1 cellular context compared by ENCODE assay signal in the genomic region with DNA sequence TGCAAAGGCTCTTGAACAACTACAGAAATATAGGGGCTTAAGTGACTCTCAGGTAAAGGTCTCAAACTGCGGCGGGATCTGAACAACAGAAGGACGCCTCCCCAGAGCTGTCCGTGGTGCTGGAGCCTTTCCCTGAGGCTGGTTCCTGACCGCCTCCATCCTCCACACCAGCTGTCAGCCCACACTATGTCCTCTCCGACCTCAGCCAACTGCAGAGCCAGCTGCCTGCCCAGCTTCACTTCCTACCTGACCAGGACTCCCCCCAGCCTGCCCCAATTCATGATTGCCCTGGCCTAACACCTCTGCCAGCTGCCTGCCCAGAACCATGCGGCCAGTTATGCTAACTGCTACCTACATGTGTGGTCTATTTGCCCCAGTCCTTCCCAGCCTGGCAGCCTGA.
TF ChIP-seq lines count a peak whose summit lies in the region.

No MANE protein-coding gene starts in this region.

TF ChIP-seq in H1, 55 proteins besides CTCF, POLR2A, EP300 and RAD21:
- no peak for TF ChIP-seq CBX8 (IDR thresholded peaks at IDR 0.05; ENCODE audit: borderline replicate concordance, low read depth, low read length)
- no peak for TF ChIP-seq CTBP2 (IDR thresholded peaks at IDR 0.05; ENCODE audit: borderline replicate concordance, insufficient read depth, insufficient read length, low read length)
- TF ChIP-seq SAP30 (IDR thresholded peaks at IDR 0.05; ENCODE audit: insufficient read depth, insufficient replicate concordance, low read length) = peak; percentile 87
- TF ChIP-seq BRCA1 (IDR thresholded peaks at IDR 0.05; ENCODE audit: low read depth, low read length) = no peak
- TF ChIP-seq GABPA (IDR thresholded peaks at IDR 0.05; ENCODE audit: borderline replicate concordance, insufficient read depth, low read length) = peak; percentile 34; the same call in 1 of the 2 replicates
- TF ChIP-seq SIN3A (conservative IDR thresholded peaks at IDR 0.05 in 1 of 2, IDR thresholded peaks at IDR 0.05 in 1 of 2; ENCODE audit: low read depth in 1 of 2, low read length in 2 of 2) = peak; percentile 96 to 97
- no peak for TF ChIP-seq TEAD4 (IDR thresholded peaks at IDR 0.05; ENCODE audit: low read depth, low read length)
- no peak for TF ChIP-seq YY1 (IDR thresholded peaks at IDR 0.05; ENCODE audit: low read depth, low read length)
